ENCODE assay signal across 15 cellular contexts in the genomic region with DNA sequence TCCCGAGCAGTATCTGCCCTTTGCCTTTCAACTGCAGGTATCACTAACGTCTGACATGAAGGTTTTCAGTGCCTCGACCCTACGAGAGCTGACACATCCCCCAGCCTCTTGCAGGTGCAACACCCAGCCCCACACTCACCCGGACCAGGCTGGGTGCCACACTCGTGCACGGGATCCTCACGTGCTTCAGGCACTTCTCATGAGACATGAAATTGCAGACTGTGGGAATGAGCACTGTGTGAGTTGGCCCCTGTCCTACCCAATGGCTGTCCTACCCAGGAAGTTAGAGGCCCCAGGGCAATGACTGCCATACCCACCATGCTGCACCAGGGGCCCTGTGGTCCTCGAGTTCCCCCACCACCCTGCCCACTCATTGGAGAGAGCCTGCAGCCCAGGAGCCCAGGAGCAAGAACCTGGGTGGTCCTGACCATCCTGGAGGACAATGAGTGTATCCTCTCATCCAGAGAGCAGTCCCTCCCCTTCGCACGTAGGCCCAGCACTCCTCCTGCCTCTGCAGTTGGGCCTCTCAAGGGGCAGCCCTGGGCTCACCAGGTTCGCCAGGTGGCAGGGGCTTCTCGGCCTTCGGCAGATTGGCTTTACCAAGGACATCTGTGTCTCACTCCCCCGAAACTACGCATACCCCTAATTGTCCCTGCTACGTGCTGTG. TPM values are rescaled to one million over a fixed set of nuclear protein-coding genes. Genes with fewer than 3 reads are reported as not detected.
DNase-seq lines count a peak whose midpoint lies in the region; ATAC-seq and TF ChIP-seq lines count a peak whose summit lies in the region.
"Had no signal": no experiment of that assay in that cellular context is flagged by ENCODE, and none has a peak within 500 bp of the region (broad histone marks: within the 10 kb centered on the region; RNA-seq: fewer than 3 reads in every experiment).

No MANE protein-coding gene starts in this region.

- H3K27ac ChIP-seq in foreskin keratinocyte, result no peak overlapping the region
- H3K27ac ChIP-seq: A549, thyroid gland had no signal

- peaks cover 38% of the 10 kb centered on the region for H3K27me3 ChIP-seq in NT2/D1 (ENCODE audit: insufficient read depth, insufficient read length)
- peaks cover 11% of the 10 kb centered on the region for H3K27me3 ChIP-seq in foreskin keratinocyte
- H3K27me3 ChIP-seq: thyroid gland had no signal

- no peaks in the 10 kb centered on the region for H3K27me3 Mint-ChIP-seq in activated T-cell treated with anti-CD3 and anti-CD28 coated beads, Interleukin-2, amount 50 U/mL, for 24 hours
- no peaks in the 10 kb centered on the region for H3K27me3 Mint-ChIP-seq in osteocyte (ENCODE audit: unreplicated experiment)

- H3K9ac ChIP-seq in NT2/D1 (ENCODE audit: insufficient read length, low read depth), result peak overlapping the region; percentile 50

- ATAC-seq in foreskin keratinocyte (peak; percentile 38), HG03095 (IDR thresholded peaks at IDR 0.05; ENCODE audit: unreplicated experiment) (no peak)
- ATAC-seq: A549 had no signal

- H3K4me1 ChIP-seq in NT2/D1 (ENCODE audit: insufficient read depth, insufficient read length), result peaks cover 26% of the 10 kb centered on the region
- no peaks in the 10 kb centered on the region for H3K4me1 ChIP-seq in foreskin keratinocyte

- peaks cover 16% of the 10 kb centered on the region for H3K4me1 Mint-ChIP-seq in activated T-cell treated with anti-CD3 and anti-CD28 coated beads, Interleukin-2, amount 50 U/mL, for 24 hours (ENCODE audit: low read depth)
- H3K4me1 Mint-ChIP-seq in osteocyte (ENCODE audit: unreplicated experiment), result peaks cover 7% of the 10 kb centered on the region

- H3K9me3 Mint-ChIP-seq in activated T-cell treated with anti-CD3 and anti-CD28 coated beads, Interleukin-2, amount 50 U/mL, for 24 hours, result no peaks in the 10 kb centered on the region
- H3K9me3 Mint-ChIP-seq in osteocyte (ENCODE audit: unreplicated experiment), result no peaks in the 10 kb centered on the region

- H3K9me3 ChIP-seq in NT2/D1 (ENCODE audit: insufficient read depth, low read length), result peaks cover 15% of the 10 kb centered on the region; the same call in 1 of the 2 replicates
- H3K9me3 ChIP-seq: A549, Caco-2, thyroid gland had no signal

- no peak for DNase-seq in activated T-cell treated with anti-CD3 and anti-CD28 coated beads, Interleukin-2, amount 50 U/mL, for 24 hours
- DNase-seq in activated T-cell treated with anti-CD3 and anti-CD28 coated beads, Interleukin-2, amount 50 U/mL, for 48 hours, result no peak
- no peak for DNase-seq in NT2/D1 (ENCODE audit: low read depth, low spot score)
- no peak for DNase-seq in foreskin keratinocyte
- DNase-seq in osteocyte (ENCODE audit: extremely low spot score, unreplicated experiment), result no peak
- no peak for DNase-seq in GOT3 (lab: John Stamatoyannopoulos, UW)
- DNase-seq in DMS 273 treated with DMSO at 0.1 percent for 48 hours (lab: John Stamatoyannopoulos, UW), result no peak
- DNase-seq: Caco-2, islet precursor cell, NCI-H2081, NCI-H526 treated with DMSO at 0.1 percent for 48 hours, SW 1271, thyroid gland had no signal

- peak overlapping the region; percentile 33 for H3K4me3 Mint-ChIP-seq in activated T-cell treated with anti-CD3 and anti-CD28 coated beads, Interleukin-2, amount 50 U/mL, for 24 hours
- H3K4me3 Mint-ChIP-seq in osteocyte (ENCODE audit: unreplicated experiment), result peak overlapping the region; percentile 40

- no peak overlapping the region for H3K27ac Mint-ChIP-seq in activated T-cell treated with anti-CD3 and anti-CD28 coated beads, Interleukin-2, amount 50 U/mL, for 24 hours
- H3K27ac Mint-ChIP-seq in osteocyte (ENCODE audit: unreplicated experiment), result no peak overlapping the region

- H3K36me3 Mint-ChIP-seq in activated T-cell treated with anti-CD3 and anti-CD28 coated beads, Interleukin-2, amount 50 U/mL, for 24 hours (ENCODE audit: low read depth), result peaks cover under 1% of the 10 kb centered on the region
- H3K36me3 Mint-ChIP-seq in osteocyte (ENCODE audit: unreplicated experiment), result no peaks in the 10 kb centered on the region

- H3K36me3 ChIP-seq in NT2/D1 (ENCODE audit: insufficient read depth, insufficient read length, low read length), result peaks cover 11% of the 10 kb centered on the region
- H3K36me3 ChIP-seq: thyroid gland had no signal

- no peak for TF ChIP-seq CTCF in foreskin keratinocyte (conservative IDR thresholded peaks at IDR 0.05)
- no peak for TF ChIP-seq CTCF in osteocyte (IDR thresholded peaks at IDR 0.05)

- H3K4me3 ChIP-seq in NT2/D1 (ENCODE audit: insufficient read length, low read depth), result no peak overlapping the region
- H3K4me3 ChIP-seq: A549, thyroid gland had no signal

RNA-seq across cellular contexts. Expression of gene DGKQ, which starts 2.4 kb away (rescaled TPM):
- total RNA-seq in foreskin keratinocyte (9.1 and 12.2 TPM in 2 replicates), osteocyte (17.9 and 18.5 TPM in 2 replicates)
- polyA plus RNA-seq in foreskin keratinocyte, result 5.4 and 7.0 TPM in 2 replicates

RNA-seq across cellular contexts. Expression of gene IDUA, which starts 15.9 kb away (rescaled TPM):
- total RNA-seq in foreskin keratinocyte, result 2.0 and 2.3 TPM in 2 replicates
- polyA plus RNA-seq in foreskin keratinocyte, result 1.8 and 2.3 TPM in 2 replicates
- total RNA-seq in osteocyte, result 58.0 and 67.8 TPM in 2 replicates

RNA-seq across cellular contexts. Expression of gene SLC26A1, which starts 22.2 kb away (rescaled TPM):
- total RNA-seq in foreskin keratinocyte (not detected in 2 replicates), osteocyte (0.78 and 0.83 TPM in 2 replicates)
- polyA plus RNA-seq in foreskin keratinocyte, result not detected in 2 replicates

RNA-seq across cellular contexts. Expression of gene TMEM175, which starts 38.7 kb away (rescaled TPM):
- total RNA-seq in foreskin keratinocyte (10.7 and 12.2 TPM in 2 replicates), osteocyte (37.2 and 39.7 TPM in 2 replicates)
- polyA plus RNA-seq in foreskin keratinocyte, result 18.7 and 19.4 TPM in 2 replicates

RNA-seq across cellular contexts. Expression of gene GAK, which starts 38.9 kb away (rescaled TPM):
- total RNA-seq in foreskin keratinocyte (48.0 and 50.5 TPM in 2 replicates), osteocyte (76.7 and 93.8 TPM in 2 replicates)
- 49.7 and 57.8 TPM in 2 replicates for polyA plus RNA-seq in foreskin keratinocyte

Comparison
In these comparisons a context has a peak if more than half of its experiments do, and no peak if none do; other contexts are left out.
1. RNA of gene IDUA, which starts 15.9 kb away (total RNA-seq): 58.0 to 67.8 TPM in osteocyte; 2.0 to 2.3 TPM in foreskin keratinocyte; every median in the first group is over 10 times any median in the second.